Comparison of ENCODE assay signal across 1 cellular context in genomic region chr19:519449-519865, GRCh38.
TF ChIP-seq lines count a peak whose summit lies in the region.

No MANE protein-coding gene starts in this region.

TF ChIP-seq in HepG2, 621 proteins besides CTCF, POLR2A, EP300 and RAD21:
- TF ChIP-seq AGO2 (optimal IDR thresholded peaks at IDR 0.05; ENCODE audit: low read depth, low read length), result peak; percentile 70
- TF ChIP-seq AGO1 (IDR thresholded peaks at IDR 0.05; ENCODE audit: low read depth, low read length, poor library complexity, severe bottlenecking), result peak; percentile 16
- TF ChIP-seq MYNN (CRISPR knock-in tag; IDR thresholded peaks at IDR 0.05; ENCODE audit: low read depth), result no peak
